15 cellular contexts compared by ENCODE assay signal in genomic region chr2:127651987-127652550, GRCh38. TPM values are rescaled to one million over a fixed set of nuclear protein-coding genes. Genes with fewer than 3 reads are reported as not detected.
DNase-seq lines count a peak whose midpoint lies in the region; ATAC-seq and TF ChIP-seq lines count a peak whose summit lies in the region.
"Had no signal": no experiment of that assay in that cellular context is flagged by ENCODE, and none has a peak within 500 bp of the region (broad histone marks: within the 10 kb centered on the region; RNA-seq: fewer than 3 reads in every experiment).

No MANE protein-coding gene starts in this region.

- no peak overlapping the region for H3K4me2 ChIP-seq in smooth muscle cell

- H3K4me1 ChIP-seq in endodermal cell (ENCODE audit: control insufficient read depth, insufficient read depth, low read length): no peaks in the 10 kb centered on the region
- peaks cover 9% of the 10 kb centered on the region for H3K4me1 ChIP-seq in smooth muscle cell (ENCODE audit: low read depth)

- CTCF ChIA-PET in activated CD8-positive, alpha-beta memory T cell treated with anti-CD3 and anti-CD28 coated beads, Interleukin-2, amount 10 ng/mL, durations not matched to agents 7 days and 5 days (lab: Charles Lee): interaction anchor here (1.6 kb wide), 1 partner anchor 60 kb away, joined by 10 read pairs; no protein-coding TSS in a partner anchor

- no peaks in the 10 kb centered on the region for H3F3A ChIP-seq in smooth muscle cell (ENCODE audit: low read depth)

- peaks cover 21% of the 10 kb centered on the region for H3K4me1 Mint-ChIP-seq in HFFc6 (ENCODE audit: low read depth)
- H3K4me1 Mint-ChIP-seq in endodermal cell: peaks cover 10% of the 10 kb centered on the region
- H3K4me1 Mint-ChIP-seq in activated CD8-positive, alpha-beta memory T cell treated with anti-CD3 and anti-CD28 coated beads, Interleukin-2, amount 10 ng/mL, durations not matched to agents 7 days and 5 days: peaks cover 7% of the 10 kb centered on the region

- H3K4me3 ChIP-seq in endodermal cell (ENCODE audit: low read length) (no peak overlapping the region), smooth muscle cell (no peak overlapping the region)

- H3K36me3 ChIP-seq in endodermal cell (ENCODE audit: control insufficient read depth, insufficient read depth, low read length) (no peaks in the 10 kb centered on the region), smooth muscle cell (ENCODE audit: low read depth) (no peaks in the 10 kb centered on the region)

- H3K79me2 ChIP-seq in smooth muscle cell (ENCODE audit: low read depth): no peaks in the 10 kb centered on the region

- H3K27ac ChIP-seq in endodermal cell (ENCODE audit: low read depth, low read length) (peak overlapping the region; percentile 44), smooth muscle cell (ENCODE audit: low read depth) (no peak overlapping the region)

- H3K9me3 ChIP-seq in endodermal cell (ENCODE audit: control insufficient read depth, low read length) (no peaks in the 10 kb centered on the region), smooth muscle cell (replicated peaks; ENCODE audit: low read depth) (no peaks in the 10 kb centered on the region)

- H3K27me3 ChIP-seq in endodermal cell (ENCODE audit: control insufficient read depth, insufficient read depth, low read length, poor library complexity, severe bottlenecking) (no peaks in the 10 kb centered on the region), smooth muscle cell (ENCODE audit: low read depth) (no peaks in the 10 kb centered on the region)

- H2AFZ ChIP-seq in smooth muscle cell (ENCODE audit: low read depth): no peak overlapping the region

- H3K9ac ChIP-seq in endodermal cell (ENCODE audit: extremely low read depth, low read length, poor library complexity, severe bottlenecking) (no peak overlapping the region), smooth muscle cell (ENCODE audit: low read depth) (no peak overlapping the region)

- ATAC-seq in left lobe of liver (peak; percentile 27), HG02870 (IDR thresholded peaks at IDR 0.05; ENCODE audit: unreplicated experiment) (no peak), GM18867 (IDR thresholded peaks at IDR 0.05; ENCODE audit: unreplicated experiment) (no peak)
- ATAC-seq in activated CD8-positive, alpha-beta memory T cell treated with anti-CD3 and anti-CD28 coated beads, Interleukin-2, amount 10 ng/mL, durations not matched to agents 7 days and 5 days: no peak

- H3K36me3 Mint-ChIP-seq in HFFc6 (ENCODE audit: low read depth) (no peaks in the 10 kb centered on the region; the same call in 1 of the 2 replicates), endodermal cell (ENCODE audit: low read depth) (no peaks in the 10 kb centered on the region)
- no peaks in the 10 kb centered on the region for H3K36me3 Mint-ChIP-seq in activated CD8-positive, alpha-beta memory T cell treated with anti-CD3 and anti-CD28 coated beads, Interleukin-2, amount 10 ng/mL, durations not matched to agents 7 days and 5 days
- H3K36me3 Mint-ChIP-seq: activated naive CD8-positive, alpha-beta T cell treated with anti-CD3 and anti-CD28 coated beads, Interleukin-2, amount 10 ng/mL, durations not matched to agents 7 days and 5 days had no signal

- no peaks in the 10 kb centered on the region; the same call in none of the 2 replicates for H3K27me3 Mint-ChIP-seq in HFFc6 (ENCODE audit: insufficient read depth)
- peaks cover 5% of the 10 kb centered on the region for H3K27me3 Mint-ChIP-seq in endodermal cell (ENCODE audit: insufficient read depth)
- no peaks in the 10 kb centered on the region for H3K27me3 Mint-ChIP-seq in activated CD8-positive, alpha-beta memory T cell treated with anti-CD3 and anti-CD28 coated beads, Interleukin-2, amount 10 ng/mL, durations not matched to agents 7 days and 5 days
- H3K27me3 Mint-ChIP-seq: activated CD4-positive, alpha-beta T cell treated with anti-CD3 and anti-CD28 coated beads, Interleukin-2, amount 10 ng/mL, durations not matched to agents 24 days and 14 days; activated naive CD8-positive, alpha-beta T cell treated with anti-CD3 and anti-CD28 coated beads, Interleukin-2, amount 10 ng/mL, durations not matched to agents 7 days and 5 days had no signal

- H3K4me3 Mint-ChIP-seq in HFFc6 (no peak overlapping the region), endodermal cell (no peak overlapping the region)
- H3K4me3 Mint-ChIP-seq in activated CD8-positive, alpha-beta memory T cell treated with anti-CD3 and anti-CD28 coated beads, Interleukin-2, amount 10 ng/mL, durations not matched to agents 7 days and 5 days: no peak overlapping the region
- H3K4me3 Mint-ChIP-seq: activated CD4-positive, alpha-beta T cell treated with anti-CD3 and anti-CD28 coated beads, Interleukin-2, amount 10 ng/mL, durations not matched to agents 24 days and 14 days; activated naive CD8-positive, alpha-beta T cell treated with anti-CD3 and anti-CD28 coated beads, Interleukin-2, amount 10 ng/mL, durations not matched to agents 7 days and 5 days; H9 had no signal

- H3K27ac Mint-ChIP-seq in HFFc6 (no peak overlapping the region; the same call in 1 of the 2 replicates), endodermal cell (no peak overlapping the region)
- no peak overlapping the region for H3K27ac Mint-ChIP-seq in activated CD8-positive, alpha-beta memory T cell treated with anti-CD3 and anti-CD28 coated beads, Interleukin-2, amount 10 ng/mL, durations not matched to agents 7 days and 5 days
- H3K27ac Mint-ChIP-seq: activated CD4-positive, alpha-beta T cell treated with anti-CD3 and anti-CD28 coated beads, Interleukin-2, amount 10 ng/mL, durations not matched to agents 24 days and 14 days; activated naive CD8-positive, alpha-beta T cell treated with anti-CD3 and anti-CD28 coated beads, Interleukin-2, amount 10 ng/mL, durations not matched to agents 7 days and 5 days had no signal

- WGBS in endodermal cell (ENCODE audit: insufficient coverage in 1 of 2, insufficient read length in 1 of 2), 2 experiments: 87 to 93% methylated on average over 13 to 14 of the region's 14 CpGs
- WGBS in smooth muscle cell (ENCODE audit: low lambda C conversion rate): 74% methylated on average over 14 of the region's 14 CpGs

- no peak for TF ChIP-seq CTCF in HFFc6 (IDR thresholded peaks at IDR 0.05)
- TF ChIP-seq CTCF in endodermal cell (conservative IDR thresholded peaks at IDR 0.05): no peak
- no peak for TF ChIP-seq CTCF in smooth muscle cell (IDR thresholded peaks at IDR 0.05; ENCODE audit: borderline replicate concordance, insufficient read depth, poor library complexity, severe bottlenecking)

- H4K20me1 ChIP-seq in smooth muscle cell (ENCODE audit: low read depth): no peaks in the 10 kb centered on the region

- DNase-seq in HFFc6 (peak; percentile 15), endodermal cell (no peak), left lobe of liver (ENCODE audit: low spot score) (no peak), smooth muscle cell (lab: John Stamatoyannopoulos, UW; ENCODE audit: unreplicated experiment) (peak; percentile 26), CD1c-positive myeloid dendritic cell (ENCODE audit: extremely low spot score) (no peak)
- no peak for DNase-seq in activated CD8-positive, alpha-beta memory T cell treated with anti-CD3 and anti-CD28 coated beads, Interleukin-2, amount 10 ng/mL, durations not matched to agents 7 days and 5 days
- DNase-seq: activated CD4-positive, alpha-beta T cell treated with anti-CD3 and anti-CD28 coated beads, Interleukin-2, amount 10 ng/mL, durations not matched to agents 24 days and 14 days; activated naive CD8-positive, alpha-beta T cell treated with anti-CD3 and anti-CD28 coated beads, Interleukin-2, amount 10 ng/mL, durations not matched to agents 7 days and 5 days; H9; NCI-H446 had no signal

- H3K9me3 Mint-ChIP-seq in HFFc6 (no peaks in the 10 kb centered on the region), endodermal cell (no peaks in the 10 kb centered on the region)
- H3K9me3 Mint-ChIP-seq in activated CD8-positive, alpha-beta memory T cell treated with anti-CD3 and anti-CD28 coated beads, Interleukin-2, amount 10 ng/mL, durations not matched to agents 7 days and 5 days (ENCODE audit: low read depth): no peaks in the 10 kb centered on the region
- H3K9me3 Mint-ChIP-seq: activated CD4-positive, alpha-beta T cell treated with anti-CD3 and anti-CD28 coated beads, Interleukin-2, amount 10 ng/mL, durations not matched to agents 24 days and 14 days; activated naive CD8-positive, alpha-beta T cell treated with anti-CD3 and anti-CD28 coated beads, Interleukin-2, amount 10 ng/mL, durations not matched to agents 7 days and 5 days; H9 had no signal

RNA-seq across cellular contexts. Expression of gene GPR17, which starts 6.1 kb away (rescaled TPM):
- not detected for total RNA-seq in HFFc6 (2021; fragmentation: NEBNext Ultra II Directional; extraction: Animal tissue kit (Norgen Biotek cat#: 25700))
- under 1 TPM in 1 of 2 donors, not detected in 1; 0.24 TPM for total RNA-seq in endodermal cell
- polyA plus RNA-seq in endodermal cell (2013, experiment 1 of 2): 5.0 TPM
- polyA plus RNA-seq in endodermal cell (2013, experiment 2 of 2): 4.8 TPM
- not detected for total RNA-seq in left lobe of liver
- total RNA-seq in smooth muscle cell: not detected in 2 replicates
- not detected in 2 replicates for polyA plus RNA-seq in smooth muscle cell
- total RNA-seq in activated CD8-positive, alpha-beta memory T cell treated with anti-CD3 and anti-CD28 coated beads, Interleukin-2, amount 10 ng/mL, durations not matched to agents 7 days and 5 days: not detected
- total RNA-seq: activated CD4-positive, alpha-beta T cell treated with anti-CD3 and anti-CD28 coated beads, Interleukin-2, amount 10 ng/mL, durations not matched to agents 24 days and 14 days; activated naive CD8-positive, alpha-beta T cell treated with anti-CD3 and anti-CD28 coated beads, Interleukin-2, amount 10 ng/mL, durations not matched to agents 7 days and 5 days; LHCN-M2; renal cortical epithelial cell had no signal
- polyA plus RNA-seq: BJ had no signal

RNA-seq across cellular contexts. Expression of gene LIMS2, which starts 23.3 kb away (rescaled TPM):
- 10 to 100 TPM; 47.8 to 65.0 (median 59.1) TPM for total RNA-seq in HFFc6 (2021; fragmentation: NEBNext Ultra II Directional; extraction: Animal tissue kit (Norgen Biotek cat#: 25700))
- total RNA-seq in endodermal cell (1 to 10 TPM; 3.9 to 9.8 TPM), left lobe of liver (31.0 TPM), smooth muscle cell (8.4 and 9.7 TPM in 2 replicates)
- polyA plus RNA-seq in endodermal cell (2013, experiment 1 of 2): 4.8 TPM
- 4.8 TPM for polyA plus RNA-seq in endodermal cell (2013, experiment 2 of 2)
- polyA plus RNA-seq in smooth muscle cell: 21.0 and 22.3 TPM in 2 replicates
- total RNA-seq in activated CD8-positive, alpha-beta memory T cell treated with anti-CD3 and anti-CD28 coated beads, Interleukin-2, amount 10 ng/mL, durations not matched to agents 7 days and 5 days: 10 to 100 TPM in 1 of 2 experiments, 1 to 10 TPM in 1; 4.5 to 11.4 TPM

RNA-seq across cellular contexts. Expression of gene SFT2D3, which starts 49.2 kb away (rescaled TPM):
- 1 to 10 TPM; 2.5 to 3.2 (median 3.0) TPM for total RNA-seq in HFFc6 (2021; fragmentation: NEBNext Ultra II Directional; extraction: Animal tissue kit (Norgen Biotek cat#: 25700))
- total RNA-seq in endodermal cell (10 to 100 TPM in 1 of 2 donors, 1 to 10 TPM in 1; 5.5 to 10.1 TPM), left lobe of liver (3.7 TPM), smooth muscle cell (7.0 and 7.3 TPM in 2 replicates)
- polyA plus RNA-seq in endodermal cell (2013, experiment 1 of 2): 16.1 TPM
- 14.3 TPM for polyA plus RNA-seq in endodermal cell (2013, experiment 2 of 2)
- polyA plus RNA-seq in smooth muscle cell: not detected in 2 replicates
- total RNA-seq in activated CD8-positive, alpha-beta memory T cell treated with anti-CD3 and anti-CD28 coated beads, Interleukin-2, amount 10 ng/mL, durations not matched to agents 7 days and 5 days: 1 to 10 TPM; 4.1 to 4.6 TPM

Comparison
In these comparisons a context has a peak if more than half of its experiments do, and no peak if none do; other contexts are left out.
1. DNase-seq: peak in HFFc6 (single experiment) and smooth muscle cell (single experiment); none in endodermal cell (single experiment), left lobe of liver (single experiment), activated CD8-positive, alpha-beta memory T cell treated with anti-CD3 and anti-CD28 coated beads, Interleukin-2, amount 10 ng/mL, durations not matched to agents 7 days and 5 days (single experiment) and CD1c-positive myeloid dendritic cell (single experiment).